In genomic region chr7:103381280-103382061, GRCh38 we compare ENCODE assay signal across 2 cellular contexts.
A peak's percentile ranks its signal among the peaks of the same experiment; 100 is the strongest.
TF ChIP-seq lines count a peak whose summit lies in the region.

No MANE protein-coding gene starts in this region.

TF ChIP-seq in K562, 482 proteins besides CTCF, POLR2A, EP300 and RAD21 (continues in another document):
- TF ChIP-seq PHF20 (IDR thresholded peaks at IDR 0.05; ENCODE audit: partially characterized antibody) (peak; percentile 73), DLX4 (CRISPR knock-in tag; IDR thresholded peaks at IDR 0.05) (no peak), ETV5 (CRISPR knock-in tag; IDR thresholded peaks at IDR 0.05; ENCODE audit: low read depth) (no peak), RBM15 (IDR thresholded peaks at IDR 0.05; ENCODE audit: insufficient read depth, low read length) (no peak), HDAC2 (IDR thresholded peaks at IDR 0.05) (no peak), ZNF133 (CRISPR knock-in tag; IDR thresholded peaks at IDR 0.05) (no peak), REST (CRISPR knock-in tag; IDR thresholded peaks at IDR 0.05; ENCODE audit: low read depth) (no peak), ZBTB12 (CRISPR knock-in tag; IDR thresholded peaks at IDR 0.05) (no peak), RCOR1 (IDR thresholded peaks at IDR 0.05; ENCODE audit: borderline replicate concordance in 1 of 2, low read depth in 2 of 2, low read length in 2 of 2) (no peak), WHSC1 (IDR thresholded peaks at IDR 0.05; ENCODE audit: low read length) (no peak), SFPQ (IDR thresholded peaks at IDR 0.05; ENCODE audit: low read depth, low read length) (no peak), NKRF (IDR thresholded peaks at IDR 0.05; ENCODE audit: borderline replicate concordance) (0 out of 2 replicates have a peak, but pooled peaks have one; percentile 25), NBN (IDR thresholded peaks at IDR 0.05; ENCODE audit: low read depth) (0 out of 2 replicates have a peak, but pooled peaks have one; percentile 20), TSC22D4 (tag; IDR thresholded peaks at IDR 0.05) (peak; percentile 84)

TF ChIP-seq in neural cell, 6 proteins besides CTCF, POLR2A, EP300 and RAD21:
- TF ChIP-seq EZH2 (IDR thresholded peaks at IDR 0.05; ENCODE audit: borderline replicate concordance, insufficient read depth, low read length, poor library complexity, severe bottlenecking) (peak; percentile 54), POLR2AphosphoS5 (IDR thresholded peaks at IDR 0.05) (no peak), MXI1 (conservative IDR thresholded peaks at IDR 0.05; ENCODE audit: poor library complexity, severe bottlenecking) (no peak), REST (IDR thresholded peaks at IDR 0.05; ENCODE audit: borderline replicate concordance) (no peak)
